In genomic region chr12:95182868-95183415, GRCh38 we compare ENCODE assay signal across 10 cellular contexts. TPM values are rescaled to one million over a fixed set of nuclear protein-coding genes. Genes with fewer than 3 reads are reported as not detected.
DNase-seq lines count a peak whose midpoint lies in the region; ATAC-seq and TF ChIP-seq lines count a peak whose summit lies in the region.
"Had no signal": no experiment of that assay in that cellular context is flagged by ENCODE, and none has a peak within 500 bp of the region (broad histone marks: within the 10 kb centered on the region; RNA-seq: fewer than 3 reads in every experiment).

No MANE protein-coding gene starts in this region.

- dilution Hi-C loops in mammary epithelial cell (cut with HindIII; ENCODE audit: low sequenced_read_pairs), result no loop called here

- in situ Hi-C loops in mammary epithelial cell (cut with MboI; ENCODE audit: low sequenced_read_pairs in 2 of 2) (no loop called here), HAP-1 (cut with MboI; ENCODE audit: low sequenced_read_pairs) (no loop called here)

- H3K4me3 Mint-ChIP-seq in activated T-cell treated with anti-CD3 and anti-CD28 coated beads, Interleukin-2, amount 50 U/mL, for 24 hours, result no peak overlapping the region

- intact Hi-C loops in mammary epithelial cell (cut with micrococcal nuclease), result no loop called here
- intact Hi-C loops in sciatic nerve (cut with DNase I), result no loop called here
- intact Hi-C loops in OCI-LY7 (cut with micrococcal nuclease; ENCODE audit: unreplicated experiment), result no loop called here

- no peak overlapping the region for H3K9ac ChIP-seq in mammary epithelial cell (ENCODE audit: insufficient read depth, low read length)
- H3K9ac ChIP-seq: BLaER1 had no signal

- H3K27ac ChIP-seq in mammary epithelial cell (ENCODE audit: insufficient read depth, low read depth, low read length) (no peak overlapping the region), OCI-LY7 (ENCODE audit: low read depth, low read length, poor library complexity, severe bottlenecking) (no peak overlapping the region)
- H3K27ac ChIP-seq: BLaER1 had no signal

- H3K4me1 ChIP-seq in mammary epithelial cell (ENCODE audit: insufficient read depth, low read length) (peaks cover 4% of the 10 kb centered on the region), HAP-1 (peaks cover 4% of the 10 kb centered on the region), OCI-LY7 (ENCODE audit: insufficient read depth, low read length, poor library complexity, severe bottlenecking) (no peaks in the 10 kb centered on the region)
- H3K4me1 ChIP-seq: BLaER1 had no signal

- H3K79me2 ChIP-seq in mammary epithelial cell (ENCODE audit: insufficient read depth, low read length), result peaks cover 75% of the 10 kb centered on the region
- no peaks in the 10 kb centered on the region for H3K79me2 ChIP-seq in OCI-LY7 (ENCODE audit: insufficient read depth, low read depth, low read length)

- no peaks in the 10 kb centered on the region for H3K9me2 ChIP-seq in OCI-LY7 (ENCODE audit: insufficient read depth, low read length)

- no peaks in the 10 kb centered on the region for H3K9me3 Mint-ChIP-seq in activated T-cell treated with anti-CD3 and anti-CD28 coated beads, Interleukin-2, amount 50 U/mL, for 24 hours

- H3K4me3 ChIP-seq in mammary epithelial cell (replicated peaks in 1 of 3; ENCODE audit: insufficient read depth in 1 of 3, low read depth in 2 of 3, low read length in 3 of 3) (no peak overlapping the region), HAP-1 (no peak overlapping the region), OCI-LY7 (ENCODE audit: low read depth, low read length, poor library complexity, severe bottlenecking) (no peak overlapping the region)
- H3K4me3 ChIP-seq: BLaER1 had no signal

- no peaks in the 10 kb centered on the region for H3K27me3 Mint-ChIP-seq in activated T-cell treated with anti-CD3 and anti-CD28 coated beads, Interleukin-2, amount 50 U/mL, for 24 hours

- TF ChIP-seq CTCF in mammary epithelial cell (conservative IDR thresholded peaks at IDR 0.05 in 1 of 2, IDR thresholded peaks at IDR 0.05 in 1 of 2; ENCODE audit: extremely low read depth in 1 of 2, insufficient read depth in 1 of 2, low read depth in 1 of 2, low read length in 2 of 2), result no peak
- no peak for TF ChIP-seq CTCF in OCI-LY7 (conservative IDR thresholded peaks at IDR 0.05; ENCODE audit: low read length)

- no peaks in the 10 kb centered on the region for H3K36me3 Mint-ChIP-seq in activated T-cell treated with anti-CD3 and anti-CD28 coated beads, Interleukin-2, amount 50 U/mL, for 24 hours (ENCODE audit: low read depth)

- H3K27ac Mint-ChIP-seq in activated T-cell treated with anti-CD3 and anti-CD28 coated beads, Interleukin-2, amount 50 U/mL, for 24 hours, result peak overlapping the region; percentile 74

- WGBS in mammary epithelial cell (ENCODE audit: low coverage, missing lambda C conversion rate), result 87% methylated on average over 5 of the region's 5 CpGs

- no peak overlapping the region for H3K4me2 ChIP-seq in mammary epithelial cell (ENCODE audit: insufficient read depth, low read depth, low read length)
- H3K4me2 ChIP-seq in OCI-LY7 (ENCODE audit: low read length), result no peak overlapping the region
- H3K4me2 ChIP-seq: BLaER1 had no signal

- no peaks in the 10 kb centered on the region for H4K20me1 ChIP-seq in mammary epithelial cell (ENCODE audit: insufficient read depth, low read length)
- no peaks in the 10 kb centered on the region for H4K20me1 ChIP-seq in OCI-LY7 (ENCODE audit: insufficient read depth, low read length)
- H4K20me1 ChIP-seq: BLaER1 had no signal

- H3K4me1 Mint-ChIP-seq in activated T-cell treated with anti-CD3 and anti-CD28 coated beads, Interleukin-2, amount 50 U/mL, for 24 hours (ENCODE audit: low read depth), result peaks cover 10% of the 10 kb centered on the region

- H3K27me3 ChIP-seq in mammary epithelial cell (ENCODE audit: insufficient read depth, low read length), result no peaks in the 10 kb centered on the region
- no peaks in the 10 kb centered on the region for H3K27me3 ChIP-seq in HAP-1 (ENCODE audit: low read depth)
- H3K27me3 ChIP-seq: BLaER1 had no signal

- H3K9me3 ChIP-seq in mammary epithelial cell (replicated peaks; ENCODE audit: insufficient read depth, low read length), result no peaks in the 10 kb centered on the region
- H3K9me3 ChIP-seq in HAP-1, result no peaks in the 10 kb centered on the region
- H3K9me3 ChIP-seq in OCI-LY7 (ENCODE audit: low read length), result no peaks in the 10 kb centered on the region
- H3K9me3 ChIP-seq: BLaER1 had no signal

- ATAC-seq in HG03520 (IDR thresholded peaks at IDR 0.05; ENCODE audit: unreplicated experiment), result peak; percentile 46
- peak; percentile 44 for ATAC-seq in sciatic nerve

- CTCF ChIA-PET in mammary epithelial cell (lab: Charles Lee; ENCODE audit: low non-redundant PET) (no interaction called here), OCI-LY7 (lab: Charles Lee; ENCODE audit: unreplicated experiment) (no interaction called here)

- H2AFZ ChIP-seq in mammary epithelial cell (ENCODE audit: low read depth, low read length), result no peak overlapping the region
- H2AFZ ChIP-seq in OCI-LY7 (ENCODE audit: low read length), result no peak overlapping the region

- peaks cover 11% of the 10 kb centered on the region for H3K36me3 ChIP-seq in mammary epithelial cell (ENCODE audit: insufficient read depth, low read length)
- H3K36me3 ChIP-seq in HAP-1 (replicated peaks), result no peaks in the 10 kb centered on the region
- peaks cover 5% of the 10 kb centered on the region for H3K36me3 ChIP-seq in OCI-LY7 (ENCODE audit: insufficient read depth, low read length)

- DNase-seq in activated T-cell treated with anti-CD3 and anti-CD28 coated beads, Interleukin-2, amount 50 U/mL, for 24 hours, result no peak
- DNase-seq in activated T-cell treated with anti-CD3 and anti-CD28 coated beads for 4 hours (no peak), mammary epithelial cell (peak; percentile 57), sciatic nerve (ENCODE audit: low spot score) (no peak), HAP-1 (ENCODE audit: low spot score in 2 of 2) (no peak), OCI-M2 (lab: John Stamatoyannopoulos, UW; ENCODE audit: unreplicated experiment) (no peak), OCI-LY7 (ENCODE audit: low spot score) (no peak)
- DNase-seq: SHP77 treated with DMSO at 0.1 percent for 48 hours had no signal

- no TSS peak for BruUV-seq in mammary epithelial cell (replicated peaks; lab: Mats Ljungman, UMichigan)
- no TSS peak for BruUV-seq in OCI-LY7 (replicated peaks; lab: Mats Ljungman, UMichigan)

- POLR2A ChIA-PET in OCI-LY7 (lab: Charles Lee), result interaction anchor here (1.1 kb wide), 1 partner anchor 29 kb away, joined by 7 read pairs; no protein-coding TSS in a partner anchor

RNA-seq across cellular contexts. Expression of gene FGD6, which starts 34.3 kb away (rescaled TPM):
- 10 to 100 TPM; 39.3 to 55.6 TPM for total RNA-seq in mammary epithelial cell
- 16.4 TPM for polyA plus RNA-seq in mammary epithelial cell
- 46.3 TPM for polyA minus RNA-seq in mammary epithelial cell
- 22.2 TPM for total RNA-seq in sciatic nerve
- total RNA-seq in OCI-LY7 (2014; rRNA removed; shearing (Covaris generic)), result 5.6 and 7.3 TPM in 2 replicates
- 7.8 and 11.2 TPM in 2 replicates for total RNA-seq in OCI-LY7 (2022)

RNA-seq across cellular contexts. Expression of gene VEZT, which starts 34.7 kb away (rescaled TPM):
- total RNA-seq in mammary epithelial cell (100 to 1,000 TPM; 113 to 133 TPM), sciatic nerve (71.6 TPM), OCI-LY7 (2022) (77.1 and 93.5 TPM in 2 replicates)
- 66.2 TPM for polyA plus RNA-seq in mammary epithelial cell
- polyA minus RNA-seq in mammary epithelial cell, result 73.7 TPM
- total RNA-seq in OCI-LY7 (2014; rRNA removed; shearing (Covaris generic)), result 52.5 and 57.7 TPM in 2 replicates
